34 cellular contexts compared by ENCODE assay signal in genomic region chr2:192278701-192279100, GRCh38.
"Had no signal": no experiment of that assay in that cellular context is flagged by ENCODE, and none has a peak within 500 bp of the region (broad histone marks: within the 10 kb centered on the region; RNA-seq: fewer than 3 reads in every experiment).

No MANE protein-coding gene starts in this region.

- H3K36me3 ChIP-seq: adrenal gland, ascending aorta, brain microvascular endothelial cell, breast epithelium, cardiac muscle cell had no signal

- H3K27me3 ChIP-seq: adrenal gland, ascending aorta, body of pancreas, brain microvascular endothelial cell, breast epithelium, cardiac muscle cell had no signal

- ATAC-seq: activated naive CD4-positive, alpha-beta T cell treated with anti-CD3 and anti-CD28 coated beads, Interleukin-2, amount 50 U/mL, for 72 hours; activated naive CD8-positive, alpha-beta T cell treated with anti-CD3 and anti-CD28 coated beads, Interleukin-2, amount 50 U/mL, for 24 hours; activated T-cell treated with anti-CD3 and anti-CD28 coated beads, Interleukin-2, amount 50 U/mL, for 4 hours; activated T-cell treated with anti-CD3 and anti-CD28 coated beads, Interleukin-2, amount 50 U/mL, for 72 hours; activated T-helper 17 cell treated with anti-CD3 and anti-CD28 coated beads, Interleukin-2, amount 50 U/mL, for 72 hours; body of pancreas had no signal

- H3K4me3 ChIP-seq: adrenal gland, ascending aorta, body of pancreas, breast epithelium, cardiac muscle cell had no signal

- H3K9me3 ChIP-seq: adrenal gland, ascending aorta, body of pancreas, breast epithelium had no signal

- H3K27ac ChIP-seq: adrenal gland, ascending aorta, body of pancreas, brain microvascular endothelial cell, breast epithelium, cardiac muscle cell had no signal

- FAIRE-seq: astrocyte, bronchial epithelial cell had no signal

- DNase-seq: activated effector memory CD4-positive, alpha-beta T cell treated with anti-CD3 and anti-CD28 coated beads, Interleukin-2, amount 50 U/mL, for 16 hours; activated effector memory CD4-positive, alpha-beta T cell treated with Interleukin-2 at 50 U/mL for 16 hours; activated gamma-delta T cell; activated gamma-delta T cell treated with Interleukin-2 at 50 U/mL for 16 hours; activated naive CD4-positive, alpha-beta T cell; activated naive CD4-positive, alpha-beta T cell treated with anti-CD3 and anti-CD28 coated beads for 36 hours; activated naive CD4-positive, alpha-beta T cell treated with anti-CD3 and anti-CD28 coated beads, Interleukin-2, amount 10 ng/mL, durations not matched to agents 7 days and 5 days; activated naive CD4-positive, alpha-beta T cell treated with anti-CD3 and anti-CD28 coated beads, Interleukin-2, amount 50 U/mL, for 16 hours; activated naive CD4-positive, alpha-beta T cell treated with Interleukin-2 at 50 U/mL for 16 hours; activated naive CD8-positive, alpha-beta T cell treated with anti-CD3 and anti-CD28 coated beads for 36 hours; activated naive CD8-positive, alpha-beta T cell treated with anti-CD3 and anti-CD28 coated beads, Interleukin-2, amount 10 ng/mL, durations not matched to agents 7 days and 5 days; activated naive CD8-positive, alpha-beta T cell treated with anti-CD3 and anti-CD28 coated beads, Interleukin-2, amount 50 U/mL, for 24 hours; activated T-cell treated with anti-CD3 and anti-CD28 coated beads, Interleukin-2, amount 50 U/mL, for 1 hour; activated T-cell treated with anti-CD3 and anti-CD28 coated beads, Interleukin-2, amount 50 U/mL, for 24 hours; activated T-cell treated with anti-CD3 and anti-CD28 coated beads, Interleukin-2, amount 50 U/mL, for 4 hours; activated T-cell treated with anti-CD3 and anti-CD28 coated beads, Interleukin-2, amount 50 U/mL, for 48 hours; activated T-cell treated with anti-CD3 and anti-CD28 coated beads, Interleukin-2, amount 50 U/mL, for 72 hours; adrenal gland; amniotic stem cell; amygdala; anterior cingulate cortex; aorta; body of pancreas; brain microvascular endothelial cell; caudate nucleus; central memory CD4-positive, alpha-beta T cell; cerebellar nuclear complex had no signal

- H3K4me1 ChIP-seq: adrenal gland, ascending aorta, body of pancreas, breast epithelium had no signal
